Comparison of ENCODE assay signal across 20 cellular contexts in the genomic region with DNA sequence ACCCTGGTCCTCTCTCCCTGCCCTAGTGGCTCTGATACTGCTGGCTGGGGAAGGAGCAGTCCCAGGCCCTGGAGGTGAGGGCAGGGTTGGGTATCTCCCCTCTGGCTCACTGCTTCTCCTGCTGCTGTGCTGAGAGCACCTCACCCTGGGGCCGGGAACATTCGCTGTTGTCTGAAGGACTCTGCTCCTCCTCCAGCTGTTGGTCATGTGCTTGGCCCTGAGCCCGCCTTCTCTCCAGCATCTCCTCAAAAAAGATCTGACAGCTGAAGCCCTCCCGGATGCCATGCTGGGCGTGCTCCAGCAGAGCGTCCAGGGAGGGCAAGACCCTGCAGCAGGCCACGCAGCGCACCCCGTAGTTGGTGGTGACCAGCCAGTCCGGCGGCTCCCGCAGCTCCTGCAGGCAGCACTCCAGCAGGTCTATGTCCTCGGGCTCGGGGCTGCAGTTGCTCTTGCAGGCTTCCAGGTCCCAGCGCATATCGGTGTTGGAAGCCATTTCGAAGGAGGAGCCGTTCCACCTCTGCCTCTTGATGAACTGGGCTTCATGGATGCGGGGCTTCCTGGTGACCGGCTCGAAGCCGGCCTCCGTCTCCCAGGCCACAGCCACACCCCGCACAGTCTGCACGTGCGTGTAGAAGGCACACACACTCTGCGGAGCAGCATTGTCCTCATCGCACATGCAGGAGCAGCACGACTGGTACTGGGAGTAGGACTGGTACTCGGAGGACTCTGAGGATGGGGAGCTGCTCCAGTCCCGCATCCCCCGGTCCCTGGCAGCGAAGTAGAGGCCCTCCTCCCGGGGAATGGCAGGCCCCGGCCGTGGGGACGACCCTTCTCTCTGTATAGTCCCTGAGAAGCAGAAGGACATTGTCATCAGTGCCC. TPM values are rescaled to one million over a fixed set of nuclear protein-coding genes. Genes with fewer than 3 reads are reported as not detected.
DNase-seq lines count a peak whose midpoint lies in the region; ATAC-seq, FAIRE-seq and TF ChIP-seq lines count a peak whose summit lies in the region.
"Had no signal": no experiment of that assay in that cellular context is flagged by ENCODE, and none has a peak within 500 bp of the region (broad histone marks: within the 10 kb centered on the region; RNA-seq: fewer than 3 reads in every experiment).

No MANE protein-coding gene starts in this region.

- no peak for FAIRE-seq in HepG2 (lab: Jason Lieb, UNC)
- FAIRE-seq: GM12878 had no signal

- H3K4me3 ChIP-seq in GM23248 (no peak overlapping the region), left ventricle myocardium inferior (no peak overlapping the region), neuronal stem cell (ENCODE audit: low read length in 2 of 2) (no peak overlapping the region), HepG2 (replicated peaks in 1 of 3; ENCODE audit: insufficient read depth in 1 of 3, low read depth in 2 of 3, low read length in 3 of 3) (no peak overlapping the region)
- H3K4me3 ChIP-seq: GM12878, Peyer's patch had no signal

- POLR2A ChIA-PET in WTC11 (lab: Charles Lee) (no interaction called here), HepG2 (lab: Yijun Ruan, JAX) (no interaction called here)

- no peak for TF ChIP-seq POLR2A in HepG2 (IDR thresholded peaks at IDR 0.05; ENCODE audit: insufficient read depth in 1 of 2, low read depth in 2 of 2, low read length in 2 of 2)

- H3K4me2 ChIP-seq in GM23248 (ENCODE audit: unreplicated experiment) (no peak overlapping the region), neuronal stem cell (ENCODE audit: insufficient read depth, low read length, poor library complexity, severe bottlenecking) (no peak overlapping the region), HepG2 (ENCODE audit: low read depth, low read length) (no peak overlapping the region)

- no peaks in the 10 kb centered on the region for H3K9me2 ChIP-seq in GM23248 (ENCODE audit: insufficient read depth)

- H3K9me3 Mint-ChIP-seq in WTC11 = peaks cover 11% of the 10 kb centered on the region
- H3K9me3 Mint-ChIP-seq in effector memory CD8-positive, alpha-beta T cell = peaks cover 0 to 9% of the 10 kb centered on the region in 2 donors
- H3K9me3 Mint-ChIP-seq in activated naive CD4-positive, alpha-beta T cell treated with anti-CD3 and anti-CD28 coated beads for 36 hours = no peaks in the 10 kb centered on the region

- H3K4me1 Mint-ChIP-seq in WTC11 = 0 out of 2 replicates have a peak, but pooled peaks cover 4% of the 10 kb centered on the region
- peaks cover 10 to 15% of the 10 kb centered on the region in 2 donors for H3K4me1 Mint-ChIP-seq in effector memory CD8-positive, alpha-beta T cell (ENCODE audit: low read depth in 2 of 2)
- H3K4me1 Mint-ChIP-seq in activated naive CD4-positive, alpha-beta T cell treated with anti-CD3 and anti-CD28 coated beads for 36 hours (ENCODE audit: low read depth) = no peaks in the 10 kb centered on the region

- H3K27me3 ChIP-seq in GM23248 (replicated peaks; ENCODE audit: insufficient read depth) (0 out of 2 replicates have a peak, but pooled peaks cover 8% of the 10 kb centered on the region), left ventricle myocardium inferior (ENCODE audit: low read depth) (no peaks in the 10 kb centered on the region), neuronal stem cell (ENCODE audit: control insufficient read depth in 3 of 3, insufficient read depth in 3 of 3, low read depth in 1 of 3, low read length in 3 of 3) (peaks cover 0 to 2% (median 0%) of the 10 kb centered on the region in 3 experiments), HepG2 (ENCODE audit: control insufficient read depth in 1 of 2, insufficient read depth in 2 of 2, low read length in 2 of 2) (no peaks in the 10 kb centered on the region; a peak in 2 of 5 replicates)
- H3K27me3 ChIP-seq: Peyer's patch had no signal

- H3K27ac ChIP-seq in GM23248 (no peak overlapping the region), left ventricle myocardium inferior (replicated peaks) (no peak overlapping the region), neuronal stem cell (replicated peaks; ENCODE audit: low read length) (no peak overlapping the region), HepG2 (ENCODE audit: extremely low read length, insufficient read depth, low read length) (no peak overlapping the region)
- H3K27ac ChIP-seq: C4-2B, Peyer's patch had no signal

- H2BK15ac ChIP-seq in neuronal stem cell (ENCODE audit: low read length) = no peak overlapping the region

- in situ Hi-C loops in GM23248 (cut with MboI) = no loop called here
- in situ Hi-C loops in HepG2 (cut with HindIII; ENCODE audit: extremely low pct_ligation_motif_present, low pct_unique_long_range_greater_than_20kb) = no loop called here

- H4K91ac ChIP-seq in neuronal stem cell (ENCODE audit: low read depth, low read length, poor library complexity) = no peak overlapping the region

- H3K9ac ChIP-seq in GM23248 = no peak overlapping the region
- H3K9ac ChIP-seq in neuronal stem cell (ENCODE audit: low read depth, low read length, poor library complexity) = no peak overlapping the region
- no peak overlapping the region for H3K9ac ChIP-seq in HepG2 (ENCODE audit: insufficient read depth, low read depth, low read length)

- H3F3A ChIP-seq in GM23248 (ENCODE audit: insufficient read depth) = no peaks in the 10 kb centered on the region; the same call in 1 of the 2 replicates

- CTCF ChIA-PET in WTC11 (lab: Charles Lee) (interaction anchor here (0.8 to 2.0 kb wide), 2 partner anchors 12 to 33 kb away, joined by 3 to 10 read pairs; no protein-coding TSS in a partner anchor), HepG2 (lab: Yijun Ruan, JAX; ENCODE audit: low intra/inter-chr PET ratio, low total read pairs) (no interaction called here)
- CTCF ChIA-PET in activated naive CD4-positive, alpha-beta T cell treated with anti-CD3 and anti-CD28 coated beads for 36 hours (lab: Charles Lee) = no interaction called here

- no peak for DNase-seq in GM23248
- DNase-seq in WTC11 (ENCODE audit: low spot score) = no peak
- peak; percentile 47 for DNase-seq in left ventricle myocardium inferior
- DNase-seq in neuronal stem cell (ENCODE audit: low spot score) = no peak
- DNase-seq in effector memory CD8-positive, alpha-beta T cell = no peak
- DNase-seq in activated naive CD4-positive, alpha-beta T cell treated with anti-CD3 and anti-CD28 coated beads for 36 hours = no peak
- DNase-seq in HepG2 (ENCODE audit: low spot score) = no peak
- DNase-seq: GDM1, HCEC 1CT, Karpas-422, MM.1S, NCI-H1092 treated with DMSO at 0.1 percent for 48 hours, NCI-H187, NCI-H226, NCI-H524 treated with DMSO at 0.1 percent for 48 hours, SIG-M5 had no signal

- H2BK120ac ChIP-seq in neuronal stem cell (ENCODE audit: low read depth, low read length) = no peak overlapping the region

- H4K20me1 ChIP-seq in GM23248 (ENCODE audit: insufficient read depth) (no peaks in the 10 kb centered on the region), HepG2 (ENCODE audit: insufficient read depth, low read length) (no peaks in the 10 kb centered on the region)

- BruUV-seq in HepG2 (replicated peaks; lab: Mats Ljungman, UMichigan) = no TSS peak

- H3K79me1 ChIP-seq in neuronal stem cell (ENCODE audit: low read depth, low read length) = no peaks in the 10 kb centered on the region

- TF ChIP-seq RAD21 in HepG2 (CRISPR knock-in tag; IDR thresholded peaks at IDR 0.05) = no peak

- H2BK12ac ChIP-seq in neuronal stem cell (ENCODE audit: low read length) = no peak overlapping the region

- no peak overlapping the region for H4K8ac ChIP-seq in neuronal stem cell (ENCODE audit: low read depth, low read length)

- H3K9me3 ChIP-seq in GM23248 (ENCODE audit: low read depth) (no peaks in the 10 kb centered on the region), left ventricle myocardium inferior (replicated peaks) (peaks cover 2% of the 10 kb centered on the region), neuronal stem cell (replicated peaks in 1 of 2; ENCODE audit: control insufficient read depth in 2 of 2, insufficient read depth in 1 of 2, low read depth in 1 of 2, low read length in 2 of 2) (no peaks in the 10 kb centered on the region), HepG2 (ENCODE audit: low read length) (no peaks in the 10 kb centered on the region)
- H3K9me3 ChIP-seq: Peyer's patch had no signal

- peak overlapping the region; percentile 65 for H3K18ac ChIP-seq in neuronal stem cell (ENCODE audit: low read length)

- 33 to 40% methylated on average over 37 of the region's 37 CpGs for WGBS in GM23248 (ENCODE audit: low coverage in 1 of 2, low lambda C conversion rate in 2 of 2, missing lambda C conversion rate in 2 of 2), 2 experiments
- no CpG with 5 or more reads among the region's 37 CpGs for WGBS in neuronal stem cell (ENCODE audit: extremely low coverage in 2 of 2, insufficient read length in 2 of 2, insufficient replicate concordance in 1 of 2), 2 donors
- 58% methylated on average over 9 of the region's 37 CpGs for WGBS in HepG2 (ENCODE audit: low lambda C conversion rate)

- no peak overlapping the region; the same call in 1 of the 2 replicates for H3K27ac Mint-ChIP-seq in WTC11
- no peak overlapping the region for H3K27ac Mint-ChIP-seq in effector memory CD8-positive, alpha-beta T cell
- no peak overlapping the region for H3K27ac Mint-ChIP-seq in activated naive CD4-positive, alpha-beta T cell treated with anti-CD3 and anti-CD28 coated beads for 36 hours

- no peak overlapping the region for H3K14ac ChIP-seq in neuronal stem cell (ENCODE audit: low read length)

- ATAC-seq in WTC11 (0 out of 2 replicates have a peak, but pooled peaks have one; percentile 20), HG03378 (IDR thresholded peaks at IDR 0.05; ENCODE audit: unreplicated experiment) (no peak), HepG2 (no peak)
- ATAC-seq in effector memory CD8-positive, alpha-beta T cell (replicated peaks) = no peak
- ATAC-seq: GM12878 had no signal

- peaks cover 6% of the 10 kb centered on the region; the same call in 1 of the 2 replicates for H3K27me3 Mint-ChIP-seq in WTC11 (ENCODE audit: low read depth)
- H3K27me3 Mint-ChIP-seq in effector memory CD8-positive, alpha-beta T cell = peaks cover 45 to 51% of the 10 kb centered on the region in 2 donors
- peaks cover 27% of the 10 kb centered on the region for H3K27me3 Mint-ChIP-seq in activated naive CD4-positive, alpha-beta T cell treated with anti-CD3 and anti-CD28 coated beads for 36 hours (ENCODE audit: low read depth)

- H3K36me3 ChIP-seq in GM23248 (ENCODE audit: low read depth) = no peaks in the 10 kb centered on the region
- no peaks in the 10 kb centered on the region for H3K36me3 ChIP-seq in left ventricle myocardium inferior
- no peaks in the 10 kb centered on the region for H3K36me3 ChIP-seq in neuronal stem cell (replicated peaks in 1 of 2; ENCODE audit: control insufficient read depth in 2 of 2, insufficient read depth in 2 of 2, low read length in 2 of 2)
- H3K36me3 ChIP-seq in HepG2 (replicated peaks in 1 of 2; ENCODE audit: control insufficient read depth in 1 of 2, insufficient read depth in 2 of 2, low read length in 2 of 2) = no peaks in the 10 kb centered on the region
- H3K36me3 ChIP-seq: Peyer's patch had no signal

- H3K4ac ChIP-seq in neuronal stem cell (ENCODE audit: low read length) = no peak overlapping the region

- H3K4me3 Mint-ChIP-seq in WTC11 = no peak overlapping the region
- H3K4me3 Mint-ChIP-seq in effector memory CD8-positive, alpha-beta T cell = no peak overlapping the region
- H3K4me3 Mint-ChIP-seq in activated naive CD4-positive, alpha-beta T cell treated with anti-CD3 and anti-CD28 coated beads for 36 hours = no peak overlapping the region

- TF ChIP-seq EP300 in HepG2 (IDR thresholded peaks at IDR 0.05; ENCODE audit: low read depth in 2 of 2, low read length in 2 of 2) (no peak), HepG2 (CRISPR knock-in tag; IDR thresholded peaks at IDR 0.05; ENCODE audit: borderline replicate concordance) (no peak)

- H2AFZ ChIP-seq in GM23248 (0 out of 2 replicates have a peak overlapping the region, but pooled peaks have one; percentile 41), neuronal stem cell (ENCODE audit: low read length) (no peak overlapping the region), HepG2 (ENCODE audit: low read length) (no peak overlapping the region)

- H3K4me1 ChIP-seq in GM23248 (ENCODE audit: insufficient read depth) = peaks cover 10% of the 10 kb centered on the region
- H3K4me1 ChIP-seq in left ventricle myocardium inferior = peaks cover 23% of the 10 kb centered on the region
- H3K4me1 ChIP-seq in neuronal stem cell (ENCODE audit: control insufficient read depth in 2 of 2, insufficient read depth in 1 of 2, low read depth in 1 of 2, low read length in 2 of 2) = peaks cover 0 to 2% of the 10 kb centered on the region in 2 donors
- H3K4me1 ChIP-seq in HepG2 (ENCODE audit: insufficient read depth, low read length) = no peaks in the 10 kb centered on the region

- no peak overlapping the region for H2BK5ac ChIP-seq in neuronal stem cell (ENCODE audit: low read length)

- H3K36me3 Mint-ChIP-seq in WTC11 = no peaks in the 10 kb centered on the region
- H3K36me3 Mint-ChIP-seq in effector memory CD8-positive, alpha-beta T cell (ENCODE audit: insufficient read depth) = no peaks in the 10 kb centered on the region
- H3K36me3 Mint-ChIP-seq in activated naive CD4-positive, alpha-beta T cell treated with anti-CD3 and anti-CD28 coated beads for 36 hours (ENCODE audit: low read depth) = no peaks in the 10 kb centered on the region

- H3K23ac ChIP-seq in neuronal stem cell (ENCODE audit: low read depth, low read length, poor library complexity) = peak overlapping the region; percentile 14

- peak overlapping the region; percentile 12 for H2AK5ac ChIP-seq in neuronal stem cell (ENCODE audit: low read depth, low read length)

- TF ChIP-seq CTCF in WTC11 (IDR thresholded peaks at IDR 0.05) (no peak), left ventricle myocardium inferior (IDR thresholded peaks at IDR 0.05; ENCODE audit: borderline replicate concordance) (no peak), HepG2 (CRISPR knock-in tag; IDR thresholded peaks at IDR 0.05) (no peak)

- H3K79me2 ChIP-seq in GM23248 (ENCODE audit: insufficient read depth) (no peaks in the 10 kb centered on the region), HepG2 (ENCODE audit: insufficient read depth, low read length) (no peaks in the 10 kb centered on the region)

- intact Hi-C loops in left ventricle myocardium inferior (cut with micrococcal nuclease) (no loop called here), HepG2 (cut with micrococcal nuclease; ENCODE audit: unreplicated experiment) (no loop called here)
- intact Hi-C loops in activated naive CD4-positive, alpha-beta T cell treated with anti-CD3 and anti-CD28 coated beads for 36 hours (cut with micrococcal nuclease) = no loop called here

RNA-seq across cellular contexts. Expression of gene FAM170B, which starts 2.1 kb away (rescaled TPM):
- not detected in 2 replicates for total RNA-seq in GM23248 (2014; rRNA removed; shearing (Covaris generic))
- polyA plus RNA-seq in GM23248 (2016; fragmentation: Nextera tagmentation; extraction: Ambion mirVana) = not detected in 2 replicates
- not detected in 3 replicates for total RNA-seq in WTC11 (2021)
- not detected for total RNA-seq in left ventricle myocardium inferior
- polyA plus RNA-seq in neuronal stem cell (2013, experiment 1 of 2) = not detected
- not detected for polyA plus RNA-seq in neuronal stem cell (2013, experiment 2 of 2)
- total RNA-seq in activated naive CD4-positive, alpha-beta T cell treated with anti-CD3 and anti-CD28 coated beads for 36 hours = not detected
- total RNA-seq in HepG2 (2016; rRNA removed; fragmentation: Illumina TruSeq; extraction: Trizol) = not detected in 2 replicates
- not detected in 2 replicates for total RNA-seq in HepG2 (2016; cell fraction: cytosol; rRNA removed; fragmentation: Illumina TruSeq; extraction: Trizol; ENCODE audit: low read depth)
- not detected in 2 replicates for total RNA-seq in HepG2 (2016; cell fraction: insoluble cytoplasmic fraction; rRNA removed; fragmentation: Illumina TruSeq; extraction: Trizol)
- not detected in 2 replicates for total RNA-seq in HepG2 (2016; cell fraction: membrane; rRNA removed; fragmentation: Illumina TruSeq; extraction: Trizol)
- not detected in 2 replicates for total RNA-seq in HepG2 (2016; cell fraction: nucleus; rRNA removed; fragmentation: Illumina TruSeq; extraction: Trizol)
- not detected in 2 replicates for polyA plus RNA-seq in HepG2 (2011; rRNA removed)
- not detected in 2 replicates for polyA plus RNA-seq in HepG2 (2011; cell fraction: cytosol; rRNA removed)
- not detected in 2 replicates for polyA plus RNA-seq in HepG2 (2011; cell fraction: nucleus; rRNA removed)
- polyA plus RNA-seq in HepG2 (2012) = not detected in 2 replicates
- polyA plus RNA-seq in HepG2 (2016; cell fraction: cytosol; fragmentation: Illumina TruSeq; extraction: Trizol; ENCODE audit: low read depth) = not detected in 2 replicates
- not detected in 2 replicates for polyA plus RNA-seq in HepG2 (2016; cell fraction: insoluble cytoplasmic fraction; fragmentation: Illumina TruSeq; extraction: Trizol; ENCODE audit: low read depth)
- not detected in 2 replicates for polyA plus RNA-seq in HepG2 (2016; cell fraction: membrane; fragmentation: Illumina TruSeq; extraction: Trizol; ENCODE audit: low read depth)
- not detected in 2 replicates for polyA plus RNA-seq in HepG2 (2016; cell fraction: nucleus; fragmentation: Illumina TruSeq; extraction: Trizol; ENCODE audit: insufficient read depth, low read depth)
- not detected in 2 replicates for polyA minus RNA-seq in HepG2 (2011; rRNA and poly(A)+ RNA removed; ENCODE audit: low replicate concordance)
- polyA minus RNA-seq in HepG2 (2011; cell fraction: cytosol; rRNA and poly(A)+ RNA removed) = not detected in 2 replicates
- not detected in 2 replicates for polyA minus RNA-seq in HepG2 (2011; cell fraction: nucleus; rRNA and poly(A)+ RNA removed)
- total RNA-seq: GM12878, Peyer's patch had no signal
- polyA plus RNA-seq: GM12878 had no signal

RNA-seq across cellular contexts. Expression of gene VSTM4, which starts 16.4 kb away (rescaled TPM):
- total RNA-seq in GM23248 (2014; rRNA removed; shearing (Covaris generic)) = 8.7 and 9.5 TPM in 2 replicates
- polyA plus RNA-seq in GM23248 (2016; fragmentation: Nextera tagmentation; extraction: Ambion mirVana) = 12.3 and 12.4 TPM in 2 replicates
- total RNA-seq in WTC11 (2021) = 0.66 to 0.72 TPM (median 0.71 TPM) in 3 replicates
- total RNA-seq in left ventricle myocardium inferior = 21.1 TPM
- polyA plus RNA-seq in neuronal stem cell (2013, experiment 1 of 2) = 1.6 TPM
- polyA plus RNA-seq in neuronal stem cell (2013, experiment 2 of 2) = 1.6 TPM
- not detected for total RNA-seq in activated naive CD4-positive, alpha-beta T cell treated with anti-CD3 and anti-CD28 coated beads for 36 hours
- total RNA-seq in HepG2 (2016; rRNA removed; fragmentation: Illumina TruSeq; extraction: Trizol) = not detected in 2 replicates
- not detected in 2 replicates for total RNA-seq in HepG2 (2016; cell fraction: cytosol; rRNA removed; fragmentation: Illumina TruSeq; extraction: Trizol; ENCODE audit: low read depth)
- not detected in 2 replicates for total RNA-seq in HepG2 (2016; cell fraction: insoluble cytoplasmic fraction; rRNA removed; fragmentation: Illumina TruSeq; extraction: Trizol)
- total RNA-seq in HepG2 (2016; cell fraction: membrane; rRNA removed; fragmentation: Illumina TruSeq; extraction: Trizol) = not detected in 2 replicates
- not detected in 2 replicates for total RNA-seq in HepG2 (2016; cell fraction: nucleus; rRNA removed; fragmentation: Illumina TruSeq; extraction: Trizol)
- polyA plus RNA-seq in HepG2 (2011; rRNA removed) = not detected in 2 replicates
- polyA plus RNA-seq in HepG2 (2011; cell fraction: cytosol; rRNA removed) = not detected in 2 replicates
- not detected in 2 replicates for polyA plus RNA-seq in HepG2 (2011; cell fraction: nucleus; rRNA removed)
- not detected in 2 replicates for polyA plus RNA-seq in HepG2 (2012)
- polyA plus RNA-seq in HepG2 (2016; cell fraction: cytosol; fragmentation: Illumina TruSeq; extraction: Trizol; ENCODE audit: low read depth) = not detected in 2 replicates
- not detected in 2 replicates for polyA plus RNA-seq in HepG2 (2016; cell fraction: insoluble cytoplasmic fraction; fragmentation: Illumina TruSeq; extraction: Trizol; ENCODE audit: low read depth)
- polyA plus RNA-seq in HepG2 (2016; cell fraction: membrane; fragmentation: Illumina TruSeq; extraction: Trizol; ENCODE audit: low read depth) = not detected in 2 replicates
- not detected in 2 replicates for polyA plus RNA-seq in HepG2 (2016; cell fraction: nucleus; fragmentation: Illumina TruSeq; extraction: Trizol; ENCODE audit: insufficient read depth, low read depth)
- polyA minus RNA-seq in HepG2 (2011; rRNA and poly(A)+ RNA removed; ENCODE audit: low replicate concordance) = 0.04 TPM in 1 of 2 replicates, not detected in the other
- not detected in 2 replicates for polyA minus RNA-seq in HepG2 (2011; cell fraction: cytosol; rRNA and poly(A)+ RNA removed)
- polyA minus RNA-seq in HepG2 (2011; cell fraction: nucleus; rRNA and poly(A)+ RNA removed) = not detected in 2 replicates
- total RNA-seq: GM12878 had no signal

RNA-seq across cellular contexts. Expression of gene TMEM273, which starts 56.4 kb away (rescaled TPM):
- not detected in 2 replicates for total RNA-seq in GM23248 (2014; rRNA removed; shearing (Covaris generic))
- not detected in 2 replicates for polyA plus RNA-seq in GM23248 (2016; fragmentation: Nextera tagmentation; extraction: Ambion mirVana)
- 0.09 to 0.39 TPM (median 0.27 TPM) in 3 replicates for total RNA-seq in WTC11 (2021)
- total RNA-seq in left ventricle myocardium inferior = 29.0 TPM
- polyA plus RNA-seq in neuronal stem cell (2013, experiment 1 of 2) = 0.14 TPM
- polyA plus RNA-seq in neuronal stem cell (2013, experiment 2 of 2) = 0.11 TPM
- under 1 TPM; 0.48 to 0.72 TPM for total RNA-seq in activated naive CD4-positive, alpha-beta T cell treated with anti-CD3 and anti-CD28 coated beads for 36 hours
- not detected in 2 replicates for total RNA-seq in HepG2 (2016; rRNA removed; fragmentation: Illumina TruSeq; extraction: Trizol)
- not detected in 2 replicates for total RNA-seq in HepG2 (2016; cell fraction: cytosol; rRNA removed; fragmentation: Illumina TruSeq; extraction: Trizol; ENCODE audit: low read depth)
- not detected in 2 replicates for total RNA-seq in HepG2 (2016; cell fraction: insoluble cytoplasmic fraction; rRNA removed; fragmentation: Illumina TruSeq; extraction: Trizol)
- total RNA-seq in HepG2 (2016; cell fraction: membrane; rRNA removed; fragmentation: Illumina TruSeq; extraction: Trizol) = not detected in 2 replicates
- not detected in 2 replicates for total RNA-seq in HepG2 (2016; cell fraction: nucleus; rRNA removed; fragmentation: Illumina TruSeq; extraction: Trizol)
- not detected in 2 replicates for polyA plus RNA-seq in HepG2 (2011; rRNA removed)
- not detected in 2 replicates for polyA plus RNA-seq in HepG2 (2011; cell fraction: cytosol; rRNA removed)
- polyA plus RNA-seq in HepG2 (2011; cell fraction: nucleus; rRNA removed) = not detected in 2 replicates
- polyA plus RNA-seq in HepG2 (2012) = not detected in 2 replicates
- not detected in 2 replicates for polyA plus RNA-seq in HepG2 (2016; cell fraction: cytosol; fragmentation: Illumina TruSeq; extraction: Trizol; ENCODE audit: low read depth)
- polyA plus RNA-seq in HepG2 (2016; cell fraction: insoluble cytoplasmic fraction; fragmentation: Illumina TruSeq; extraction: Trizol; ENCODE audit: low read depth) = not detected in 2 replicates
- not detected in 2 replicates for polyA plus RNA-seq in HepG2 (2016; cell fraction: membrane; fragmentation: Illumina TruSeq; extraction: Trizol; ENCODE audit: low read depth)
- polyA plus RNA-seq in HepG2 (2016; cell fraction: nucleus; fragmentation: Illumina TruSeq; extraction: Trizol; ENCODE audit: insufficient read depth, low read depth) = not detected in 2 replicates
- polyA minus RNA-seq in HepG2 (2011; rRNA and poly(A)+ RNA removed; ENCODE audit: low replicate concordance) = not detected in 2 replicates
- not detected in 2 replicates for polyA minus RNA-seq in HepG2 (2011; cell fraction: cytosol; rRNA and poly(A)+ RNA removed)
- polyA minus RNA-seq in HepG2 (2011; cell fraction: nucleus; rRNA and poly(A)+ RNA removed) = not detected in 2 replicates

Comparison
In these comparisons a context has a peak if more than half of its experiments do, and no peak if none do; other contexts are left out.
1. RNA of gene TMEM273, which starts 56.4 kb away (total RNA-seq): 29.0 TPM in left ventricle myocardium inferior (single experiment); 0.48 to 0.72 TPM in activated naive CD4-positive, alpha-beta T cell treated with anti-CD3 and anti-CD28 coated beads for 36 hours, 0.09 to 0.39 TPM in WTC11, not detected in GM23248 and not detected in HepG2; every median in the first group is over 10 times any median in the second.